In the genomic region with DNA sequence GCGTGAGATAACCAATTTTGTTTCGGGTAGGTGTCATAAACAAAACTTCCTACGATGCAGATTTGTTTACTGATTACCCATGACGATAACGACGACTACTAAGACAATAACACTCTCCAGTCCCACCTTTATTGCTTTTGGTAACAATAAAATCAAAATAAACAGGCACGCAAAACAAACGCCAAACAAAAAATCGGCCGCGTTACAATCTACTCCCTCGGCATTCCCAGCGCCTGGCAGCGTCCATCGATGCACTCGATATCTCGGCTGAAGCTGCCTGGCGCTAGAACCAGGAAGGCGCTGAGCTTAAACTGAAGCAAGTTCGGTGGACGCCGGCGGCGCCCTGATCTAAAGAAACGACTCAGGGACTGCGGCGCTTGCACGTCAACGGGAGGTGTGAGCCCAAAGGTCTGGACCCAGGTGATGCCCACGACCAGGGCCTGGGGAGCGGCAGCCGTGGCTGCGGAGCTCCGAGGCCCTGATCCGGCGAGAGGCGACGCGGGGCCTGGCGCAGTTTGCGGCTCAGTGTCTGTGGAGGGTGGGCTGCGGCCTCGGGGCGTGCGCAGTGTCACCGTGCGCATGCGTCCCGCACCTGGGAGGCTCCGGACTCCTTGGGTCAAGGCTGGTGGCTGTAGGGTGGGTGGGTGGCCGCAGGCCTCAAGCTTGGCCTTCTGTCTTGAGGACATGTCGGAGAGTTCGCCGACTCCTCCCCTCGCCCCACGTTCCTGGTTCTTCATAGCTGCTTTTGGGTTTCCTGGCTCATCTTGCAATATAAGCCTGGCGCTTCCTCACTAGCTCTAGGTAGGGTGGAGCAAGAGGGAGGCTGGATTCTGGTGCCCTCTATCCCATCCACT, we compare ENCODE assay signal across 8 cellular contexts. TPM values are rescaled to one million over a fixed set of nuclear protein-coding genes. Genes with fewer than 3 reads are reported as not detected.
DNase-seq lines count a peak whose midpoint lies in the region; ATAC-seq, FAIRE-seq and TF ChIP-seq lines count a peak whose summit lies in the region.

A gene with protein sequence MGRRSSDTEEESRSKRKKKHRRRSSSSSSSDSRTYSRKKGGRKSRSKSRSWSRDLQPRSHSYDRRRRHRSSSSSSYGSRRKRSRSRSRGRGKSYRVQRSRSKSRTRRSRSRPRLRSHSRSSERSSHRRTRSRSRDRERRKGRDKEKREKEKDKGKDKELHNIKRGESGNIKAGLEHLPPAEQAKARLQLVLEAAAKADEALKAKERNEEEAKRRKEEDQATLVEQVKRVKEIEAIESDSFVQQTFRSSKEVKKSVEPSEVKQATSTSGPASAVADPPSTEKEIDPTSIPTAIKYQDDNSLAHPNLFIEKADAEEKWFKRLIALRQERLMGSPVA (plus strand): TSS at position 286 of the 854 bp plus-strand sequence. CDS start 12,016 bp downstream, outside the sequence.

- H3K4me3 ChIP-seq in AG04449 (ENCODE audit: low read depth, low read length) (peak within 1 kb of the TSS; percentile 92), keratinocyte (ENCODE audit: control insufficient read depth in 2 of 3, extremely low read depth in 1 of 3, insufficient read depth in 2 of 3, low read depth in 1 of 3, low read length in 3 of 3) (peak within 1 kb of the TSS; percentile 75 to 97 (median 95))

- dilution Hi-C loops in keratinocyte (cut with MboI; ENCODE audit: extremely low pct_ligation_motif_present, low sequenced_read_pairs), result no loop called here

- no peaks in the 10 kb centered on the region for H3K36me3 ChIP-seq in keratinocyte (ENCODE audit: control insufficient read depth in 2 of 2, extremely low read depth in 1 of 2, insufficient read depth in 2 of 2, low read length in 2 of 2)

- H3K79me2 ChIP-seq in keratinocyte (ENCODE audit: control insufficient read depth, insufficient read depth, low read length), result peaks cover 29% of the 10 kb centered on the region

- H3K27me3 ChIP-seq in keratinocyte (ENCODE audit: control insufficient read depth, extremely low read depth, insufficient read depth, low read length), result peaks cover 41% of the 10 kb centered on the region

- peaks cover 3% of the 10 kb centered on the region for H3K4me1 ChIP-seq in keratinocyte (ENCODE audit: control insufficient read depth, extremely low read depth, insufficient read depth, low read length)

- TF ChIP-seq CTCF in AG04449 (IDR thresholded peaks at IDR 0.05; ENCODE audit: insufficient read depth, low read length, missing control alignments), result no peak
- TF ChIP-seq CTCF in keratinocyte (optimal IDR thresholded peaks at IDR 0.05 in 1 of 3, IDR thresholded peaks at IDR 0.05 in 1 of 3, conservative IDR thresholded peaks at IDR 0.05 in 1 of 3; ENCODE audit: extremely low read depth in 1 of 3, insufficient read depth in 2 of 3, low read length in 3 of 3), result peak in 1 of 3 experiments; percentile 22

- H3K9me3 ChIP-seq in keratinocyte (ENCODE audit: control insufficient read depth, low read depth, low read length), result no peaks in the 10 kb centered on the region

- peak within 1 kb of the TSS; percentile 91 for H3K4me2 ChIP-seq in keratinocyte (ENCODE audit: control insufficient read depth, extremely low read depth, insufficient read depth, low read depth, low read length)

- no peaks in the 10 kb centered on the region for H4K20me1 ChIP-seq in keratinocyte (ENCODE audit: control insufficient read depth, extremely low read depth, insufficient read depth, low read length)

- no peak for FAIRE-seq in keratinocyte (lab: Jason Lieb, UNC)

- H3K9ac ChIP-seq in keratinocyte (ENCODE audit: control insufficient read depth, extremely low read depth, insufficient read depth, low read length), result peak within 1 kb of the TSS; percentile 93

- DNase-seq in AG04449 (ENCODE audit: low read depth, low spot score) (peak; percentile 65), NCI-H226 (peak; percentile 90), keratinocyte (ENCODE audit: low read depth, low spot score) (peak; percentile 36)
- DNase-seq in activated CD4-positive, CD25-positive, alpha-beta regulatory T cell (lab: John Stamatoyannopoulos, UW), result peak; percentile 35 to 56 (median 44)
- DNase-seq in central memory CD4-positive, alpha-beta T cell, result peak; percentile 76
- peak; percentile 56 to 66 (median 66) for DNase-seq in stimulated activated CD4-positive, alpha-beta T cell treated with anti-CD3 and anti-CD28 coated beads, Interleukin-12 subunit alpha, Interleukin-12 subunit beta, amount 100 ng/mL, for 48 hours (ENCODE audit: low read depth in 2 of 3, low spot score in 1 of 3)

- POLR2A ChIA-PET in AG04449 (lab: Yijun Ruan, JAX), result interaction anchor here (0.6 to 1.2 kb wide), 2 partner anchors 115 to 461 kb away, joined by 3 to 4 read pairs; a partner anchor contains a TSS

- H3K27ac ChIP-seq in keratinocyte (ENCODE audit: control insufficient read depth, insufficient read depth, low read length), result peak within 1 kb of the TSS; percentile 84

- ATAC-seq in GM18907 (IDR thresholded peaks at IDR 0.05; ENCODE audit: unreplicated experiment), result peak; percentile 89
- peak; percentile 80 for ATAC-seq in HG03175 (IDR thresholded peaks at IDR 0.05; ENCODE audit: unreplicated experiment)

- CTCF ChIA-PET in AG04449 (lab: Yijun Ruan, JAX), result interaction anchor here (0.6 to 5.0 kb wide), 8 partner anchors 10 to 577 kb away, joined by 3 to 17 read pairs (median 4); no protein-coding TSS in a partner anchor

- H2AFZ ChIP-seq in keratinocyte (ENCODE audit: control insufficient read depth, low read length), result peak within 1 kb of the TSS; percentile 99

- H3K9me1 ChIP-seq in keratinocyte (ENCODE audit: control insufficient read depth, extremely low read depth, insufficient read depth, low read length), result no peaks in the 10 kb centered on the region

RNA-seq across cellular contexts. Expression of the gene that starts here (rescaled TPM):
- 6.1 to 11.7 TPM (median 11.1 TPM) in 3 replicates for polyA plus RNA-seq in keratinocyte
- polyA plus RNA-seq in keratinocyte (2011; ENCODE audit: low read depth), result 61.1 TPM
- polyA plus RNA-seq in keratinocyte (2011; cell fraction: cytosol; rRNA removed), result 7.1 and 10.4 TPM in 2 replicates
- polyA plus RNA-seq in keratinocyte (2011; cell fraction: nucleus; rRNA removed), result 6.3 and 7.3 TPM in 2 replicates
- polyA plus RNA-seq in keratinocyte (2012; ENCODE audit: low replicate concordance), result 19.4 and 25.8 TPM in 2 replicates
- 1.3 to 16.7 TPM (median 7.5 TPM) in 3 replicates for polyA minus RNA-seq in keratinocyte
- polyA minus RNA-seq in keratinocyte (2011; cell fraction: cytosol; rRNA and poly(A)+ RNA removed), result 14.0 TPM
- 19.4 and 30.3 TPM in 2 replicates for polyA minus RNA-seq in keratinocyte (2011; cell fraction: nucleus; rRNA and poly(A)+ RNA removed)

Comparison
In these comparisons a context has a peak if more than half of its experiments do, and no peak if none do; other contexts are left out.
1. Peak in every context shown above with its lines: DNase-seq, ATAC-seq, H3K4me3 ChIP-seq and H3K27ac ChIP-seq.
2. DNase-seq: peak in every context shown above with its lines; median percentile 90 in NCI-H226; 76 in central memory CD4-positive, alpha-beta T cell; 66 in stimulated activated CD4-positive, alpha-beta T cell treated with anti-CD3 and anti-CD28 coated beads, Interleukin-12 subunit alpha, Interleukin-12 subunit beta, amount 100 ng/mL, for 48 hours; 65 in AG04449; 44 in activated CD4-positive, CD25-positive, alpha-beta regulatory T cell; 36 in keratinocyte.